8 cellular contexts compared by ENCODE assay signal in the genomic region with DNA sequence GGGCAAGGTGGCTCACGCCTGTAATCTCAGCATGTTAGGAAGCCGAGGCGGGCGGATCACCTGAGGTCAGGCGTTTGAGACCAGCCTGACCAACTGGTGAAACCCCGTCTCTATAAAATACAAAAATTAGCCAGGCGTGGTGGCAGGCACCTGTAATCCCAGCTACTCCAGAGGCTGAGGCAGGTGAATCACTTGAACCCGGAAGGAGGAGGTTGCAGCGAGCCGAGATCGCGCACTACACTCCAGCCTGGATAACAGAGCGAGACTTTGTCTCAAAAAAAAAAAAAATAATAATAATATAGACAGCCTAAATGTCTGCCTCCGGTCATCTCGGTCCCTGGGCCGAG. TPM values are rescaled to one million over a fixed set of nuclear protein-coding genes. Genes with fewer than 3 reads are reported as not detected.
A peak's percentile ranks its signal among the peaks of the same experiment; 100 is the strongest.
DNase-seq lines count a peak whose midpoint lies in the region; ATAC-seq and TF ChIP-seq lines count a peak whose summit lies in the region.
"Not testable (repeated sequence)": the region's sequence is repeated elsewhere in the genome, so short reads cannot be mapped to it uniquely, and the experiment has no call there.

No MANE protein-coding gene starts in this region.

- not testable (repeated sequence) for TF ChIP-seq POLR2A in HCT116 (IDR thresholded peaks at IDR 0.05; ENCODE audit: borderline replicate concordance, extremely low read depth, insufficient read depth, insufficient read length)

- H3K9ac ChIP-seq in HCT116 (ENCODE audit: low read length), result peak overlapping the region; percentile 97
- peak overlapping the region; percentile 72 for H3K9ac ChIP-seq in neural cell (ENCODE audit: low read length)

- TF ChIP-seq RAD21 in HCT116 (IDR thresholded peaks at IDR 0.05; ENCODE audit: low read depth); neural cell (conservative IDR thresholded peaks at IDR 0.05): not testable (repeated sequence)

- H3K36me3 ChIP-seq in HCT116 (ENCODE audit: control insufficient read depth in 1 of 2, insufficient read depth in 2 of 2, low read length in 2 of 2); effector memory CD4-positive, alpha-beta T cell (ENCODE audit: control insufficient read depth, insufficient read depth, low read length); neural cell (ENCODE audit: insufficient read depth, low read length): not testable (repeated sequence)
- H3K36me3 ChIP-seq in RWPE2 (ENCODE audit: low read depth), result peaks cover 27% of the 10 kb centered on the region

- peaks cover 43% of the 10 kb centered on the region for H3K4me1 Mint-ChIP-seq in activated naive CD4-positive, alpha-beta T cell treated with anti-CD3 and anti-CD28 coated beads, Interleukin-2, amount 10 ng/mL, durations not matched to agents 7 days and 5 days
- peaks cover 46% of the 10 kb centered on the region for H3K4me1 Mint-ChIP-seq in stimulated activated naive CD8-positive, alpha-beta T cell treated with anti-CD3 and anti-CD28 coated beads, Interleukin-15, Interleukin-2, amounts not matched to agents 100 ng/mL and 50 ng/mL, for 24 hours (ENCODE audit: low read depth)

- H3K27me3 Mint-ChIP-seq in activated naive CD4-positive, alpha-beta T cell treated with anti-CD3 and anti-CD28 coated beads, Interleukin-2, amount 10 ng/mL, durations not matched to agents 7 days and 5 days; stimulated activated naive CD8-positive, alpha-beta T cell treated with anti-CD3 and anti-CD28 coated beads, Interleukin-15, Interleukin-2, amounts not matched to agents 100 ng/mL and 50 ng/mL, for 24 hours: not testable (repeated sequence)

- H2AFZ ChIP-seq in HCT116 (ENCODE audit: low read depth, low read length, poor library complexity, severe bottlenecking), result not testable (repeated sequence)
- H2AFZ ChIP-seq in neural cell (ENCODE audit: low read depth, low read length), result peak overlapping the region; percentile 69

- H3K27me3 ChIP-seq in HCT116 (ENCODE audit: insufficient read depth, low read length); RWPE2 (ENCODE audit: insufficient read depth, poor library complexity, severe bottlenecking); effector memory CD4-positive, alpha-beta T cell (replicated peaks; ENCODE audit: control insufficient read depth, insufficient read depth, low read length, poor library complexity, severe bottlenecking); neural cell (ENCODE audit: insufficient read depth, low read depth, low read length): not testable (repeated sequence)

- not testable (repeated sequence) for BruUV-seq in HCT116 (replicated peaks; lab: Mats Ljungman, UMichigan)

- not testable (repeated sequence) for DNase-seq in AG10803 (ENCODE audit: low read depth); HCT116 (ENCODE audit: low read depth, low spot score); RWPE2 (ENCODE audit: low spot score)
- peak; percentile 35 for DNase-seq in activated naive CD4-positive, alpha-beta T cell treated with anti-CD3 and anti-CD28 coated beads, Interleukin-2, amount 10 ng/mL, durations not matched to agents 7 days and 5 days
- DNase-seq in effector memory CD4-positive, alpha-beta T cell, result peak in 1 of 3 donors; percentile 2

- H3K4me1 ChIP-seq in HCT116 (ENCODE audit: control insufficient read depth in 1 of 2, insufficient read depth in 2 of 2, low read length in 2 of 2), result peaks cover 33 to 43% of the 10 kb centered on the region in 2 experiments
- H3K4me1 ChIP-seq in RWPE2 (ENCODE audit: insufficient read depth, poor library complexity, severe bottlenecking), result peaks cover 31% of the 10 kb centered on the region
- H3K4me1 ChIP-seq in effector memory CD4-positive, alpha-beta T cell (ENCODE audit: control insufficient read depth, insufficient read depth, low read length, poor library complexity, severe bottlenecking), result peaks cover 23% of the 10 kb centered on the region

- not testable (repeated sequence) for TF ChIP-seq CTCF in AG10803 (conservative IDR thresholded peaks at IDR 0.05; ENCODE audit: low read length); HCT116 (IDR thresholded peaks at IDR 0.05 in 2 of 3, conservative IDR thresholded peaks at IDR 0.05 in 1 of 3; ENCODE audit: borderline replicate concordance in 1 of 3, insufficient read depth in 1 of 3, low read depth in 2 of 3, low read length in 2 of 3); RWPE2 (IDR thresholded peaks at IDR 0.05; ENCODE audit: poor library complexity, severe bottlenecking); neural cell (IDR thresholded peaks at IDR 0.05; ENCODE audit: poor library complexity, severe bottlenecking)

- not testable (repeated sequence) for H3K9me3 Mint-ChIP-seq in activated naive CD4-positive, alpha-beta T cell treated with anti-CD3 and anti-CD28 coated beads, Interleukin-2, amount 10 ng/mL, durations not matched to agents 7 days and 5 days; stimulated activated naive CD8-positive, alpha-beta T cell treated with anti-CD3 and anti-CD28 coated beads, Interleukin-15, Interleukin-2, amounts not matched to agents 100 ng/mL and 50 ng/mL, for 24 hours

- peak; percentile 35 for ATAC-seq in HCT116
- not testable (repeated sequence) for ATAC-seq in RWPE2 (ENCODE audit: low read depth)

- peaks cover 29% of the 10 kb centered on the region for H3K36me3 Mint-ChIP-seq in activated naive CD4-positive, alpha-beta T cell treated with anti-CD3 and anti-CD28 coated beads, Interleukin-2, amount 10 ng/mL, durations not matched to agents 7 days and 5 days
- H3K36me3 Mint-ChIP-seq in stimulated activated naive CD8-positive, alpha-beta T cell treated with anti-CD3 and anti-CD28 coated beads, Interleukin-15, Interleukin-2, amounts not matched to agents 100 ng/mL and 50 ng/mL, for 24 hours (ENCODE audit: low read depth), result peaks cover 21% of the 10 kb centered on the region

- CTCF ChIA-PET in HCT116 (lab: Charles Lee), result interaction anchor here (1.2 kb wide), 1 partner anchor 204 kb away, joined by 3 read pairs; a partner anchor contains a TSS
- CTCF ChIA-PET in activated naive CD4-positive, alpha-beta T cell treated with anti-CD3 and anti-CD28 coated beads, Interleukin-2, amount 10 ng/mL, durations not matched to agents 7 days and 5 days (lab: Charles Lee), result interaction anchor here (1.0 to 8.3 kb wide), 5 partner anchors 39 to 361 kb away, joined by 3 to 100 read pairs (median 5); no protein-coding TSS in a partner anchor

- peaks cover 50% of the 10 kb centered on the region for H3K79me2 ChIP-seq in HCT116 (ENCODE audit: insufficient read depth, low read length)
- not testable (repeated sequence) for H3K79me2 ChIP-seq in neural cell (replicated peaks; ENCODE audit: insufficient read depth, low read length)

- not testable (repeated sequence) for H3F3A ChIP-seq in neural cell (ENCODE audit: insufficient read depth, low read length, poor library complexity, severe bottlenecking)

- RAD21 ChIA-PET in HCT116 (lab: Charles Lee; ENCODE audit: low non-redundant PET in 1 of 2, low total read pairs in 2 of 2, uncharacterized antibody in 2 of 2, unreplicated experiment in 2 of 2), result interaction anchor here in 1 of 2 experiments (0.6 kb wide), 1 partner anchor 206 kb away, joined by 4 read pairs; no protein-coding TSS in a partner anchor

- H3K27ac ChIP-seq in HCT116 (ENCODE audit: low read depth, low read length) (peak overlapping the region; percentile 94), RWPE2 (ENCODE audit: poor library complexity, severe bottlenecking) (peak overlapping the region; percentile 73), neural cell (ENCODE audit: low read length) (peak overlapping the region; percentile 33)
- H3K27ac ChIP-seq in effector memory CD4-positive, alpha-beta T cell (ENCODE audit: insufficient read depth, low read length, poor library complexity, severe bottlenecking), result peak overlapping the region; percentile 91

- intact Hi-C loops in HCT116 (cut with micrococcal nuclease), result loop anchor here (5.0 kb wide), 1 partner anchor 435 kb away; no protein-coding TSS in a partner anchor

- H3K4me3 ChIP-seq in AG10803 (ENCODE audit: low read length), result peak overlapping the region; percentile 80
- H3K4me3 ChIP-seq in HCT116 (replicated peaks in 1 of 2; ENCODE audit: low read depth in 1 of 2, low read length in 2 of 2), result peak overlapping the region; percentile 78 to 86
- H3K4me3 ChIP-seq in RWPE2 (ENCODE audit: severe bottlenecking), result peak overlapping the region; percentile 61
- peak overlapping the region; percentile 70 for H3K4me3 ChIP-seq in effector memory CD4-positive, alpha-beta T cell (ENCODE audit: insufficient read depth, low read depth, low read length, poor library complexity, severe bottlenecking)
- peak overlapping the region; percentile 82 for H3K4me3 ChIP-seq in iPS-18c (ENCODE audit: insufficient read depth, low read depth, low read length)
- peak overlapping the region; percentile 71 for H3K4me3 ChIP-seq in neural cell (ENCODE audit: low read length)

- POLR2A ChIA-PET in HCT116 (lab: Charles Lee), result interaction anchor here (2.4 kb wide), 1 partner anchor 168 kb away, joined by 10 read pairs; no protein-coding TSS in a partner anchor

- peak overlapping the region; percentile 97 for H3K4me3 Mint-ChIP-seq in activated naive CD4-positive, alpha-beta T cell treated with anti-CD3 and anti-CD28 coated beads, Interleukin-2, amount 10 ng/mL, durations not matched to agents 7 days and 5 days
- peak overlapping the region; percentile 97 for H3K4me3 Mint-ChIP-seq in stimulated activated naive CD8-positive, alpha-beta T cell treated with anti-CD3 and anti-CD28 coated beads, Interleukin-15, Interleukin-2, amounts not matched to agents 100 ng/mL and 50 ng/mL, for 24 hours

- not testable (repeated sequence) for H3K9me3 ChIP-seq in HCT116 (ENCODE audit: control insufficient read depth in 1 of 2, insufficient read depth in 1 of 2, low read depth in 1 of 2, low read length in 2 of 2); RWPE2 (ENCODE audit: severe bottlenecking); effector memory CD4-positive, alpha-beta T cell (ENCODE audit: control insufficient read depth, low read length); iPS-18c (ENCODE audit: control insufficient read depth, insufficient read depth, low read length); neural cell (ENCODE audit: low read length)

- H3K9me2 ChIP-seq in HCT116 (ENCODE audit: insufficient read depth); neural cell (ENCODE audit: insufficient read depth, low read length): not testable (repeated sequence)

- peak overlapping the region; percentile 96 for H3K27ac Mint-ChIP-seq in activated naive CD4-positive, alpha-beta T cell treated with anti-CD3 and anti-CD28 coated beads, Interleukin-2, amount 10 ng/mL, durations not matched to agents 7 days and 5 days
- peak overlapping the region; percentile 99 for H3K27ac Mint-ChIP-seq in stimulated activated naive CD8-positive, alpha-beta T cell treated with anti-CD3 and anti-CD28 coated beads, Interleukin-15, Interleukin-2, amounts not matched to agents 100 ng/mL and 50 ng/mL, for 24 hours

- TF ChIP-seq EP300 in neural cell (conservative IDR thresholded peaks at IDR 0.05; ENCODE audit: poor library complexity, severe bottlenecking), result not testable (repeated sequence)

- not testable (repeated sequence) for H4K20me1 ChIP-seq in HCT116 (ENCODE audit: insufficient read depth); neural cell (ENCODE audit: insufficient read depth)

- H3K4me2 ChIP-seq in HCT116 (ENCODE audit: low read length), result peak overlapping the region; percentile 93
- not testable (repeated sequence) for H3K4me2 ChIP-seq in neural cell (ENCODE audit: low read length)

RNA-seq across cellular contexts. Expression of a gene that starts 0.6 kb away (rescaled TPM):
- 64.4 TPM for total RNA-seq in HCT116 (2021; ENCODE audit: unreplicated experiment)
- 26.7 and 27.5 TPM in 2 replicates for polyA plus RNA-seq in HCT116 (2012)
- polyA plus RNA-seq in neural cell, result 9.4 and 22.9 TPM in 2 replicates
- polyA minus RNA-seq in neural cell, result 13.1 and 14.4 TPM in 2 replicates

RNA-seq across cellular contexts. Expression of a gene that starts 49.0 kb away (rescaled TPM):
- total RNA-seq in HCT116 (2021; ENCODE audit: unreplicated experiment), result 303 TPM
- polyA plus RNA-seq in HCT116 (2012), result 232 and 275 TPM in 2 replicates
- polyA plus RNA-seq in neural cell, result 121 and 146 TPM in 2 replicates
- 138 and 148 TPM in 2 replicates for polyA minus RNA-seq in neural cell

RNA-seq across cellular contexts. Expression of a gene that starts 58.0 kb away (rescaled TPM):
- 0.98 TPM for total RNA-seq in HCT116 (2021; ENCODE audit: unreplicated experiment)
- polyA plus RNA-seq in HCT116 (2012), result 0.36 and 0.77 TPM in 2 replicates
- 3.9 and 4.5 TPM in 2 replicates for polyA plus RNA-seq in neural cell
- polyA minus RNA-seq in neural cell, result 2.9 and 4.1 TPM in 2 replicates

Comparison
In these comparisons a context has a peak if more than half of its experiments do, and no peak if none do; other contexts are left out.
1. H3K27ac ChIP-seq: peak in every context shown above with its lines; median percentile 94 in HCT116; 91 in effector memory CD4-positive, alpha-beta T cell; 73 in RWPE2; 33 in neural cell.